Comparison of ENCODE assay signal across 12 cellular contexts in the genomic region with DNA sequence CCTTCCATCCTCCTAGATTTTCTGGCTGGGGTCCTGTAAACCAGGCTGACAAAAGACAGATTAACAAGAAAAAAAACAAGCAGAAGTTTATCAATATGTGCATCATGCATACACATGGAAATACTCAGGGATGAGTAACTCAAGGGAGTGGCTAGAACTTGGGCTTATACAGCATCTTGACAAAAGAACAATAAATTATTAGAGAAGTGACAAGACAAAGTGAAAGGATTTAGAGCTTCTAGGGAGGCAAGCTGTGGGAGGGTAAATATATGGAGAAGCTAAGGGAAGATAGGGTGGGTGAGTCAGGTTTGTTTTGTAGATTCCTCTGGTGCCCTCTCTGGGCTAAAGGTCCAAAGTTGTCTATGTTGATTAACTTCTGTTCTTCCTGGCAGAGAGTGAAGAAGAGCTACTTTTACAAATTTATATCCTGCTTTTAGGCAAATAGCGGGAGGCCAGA. TPM values are rescaled to one million over a fixed set of nuclear protein-coding genes. Genes with fewer than 3 reads are reported as not detected.
A peak's percentile ranks its signal among the peaks of the same experiment; 100 is the strongest.
DNase-seq lines count a peak whose midpoint lies in the region; ATAC-seq and TF ChIP-seq lines count a peak whose summit lies in the region.
"Had no signal": no experiment of that assay in that cellular context is flagged by ENCODE, and none has a peak within 500 bp of the region (broad histone marks: within the 10 kb centered on the region; RNA-seq: fewer than 3 reads in every experiment).

No MANE protein-coding gene starts in this region.

- H3K27ac ChIP-seq in ACC112 (ENCODE audit: low read depth, low read length) (peak overlapping the region; percentile 22; the same call in 1 of the 2 replicates), right atrium auricular region (peak overlapping the region; percentile 47 to 68)

- no peak overlapping the region for H2AFZ ChIP-seq in ACC112 (ENCODE audit: low read length, unreplicated experiment)

- no peak overlapping the region for H3K9ac ChIP-seq in adipocyte (ENCODE audit: low read length)

- ATAC-seq in GM18517 (IDR thresholded peaks at IDR 0.05; ENCODE audit: unreplicated experiment): no peak
- no peak for ATAC-seq in GM18858 (IDR thresholded peaks at IDR 0.05; ENCODE audit: unreplicated experiment)
- ATAC-seq in GM21619 (IDR thresholded peaks at IDR 0.05; ENCODE audit: unreplicated experiment): no peak

- H3K79me2 ChIP-seq in ACC112 (ENCODE audit: control insufficient read depth, insufficient read depth, low read length, unreplicated experiment): no peaks in the 10 kb centered on the region

- no peaks in the 10 kb centered on the region for H3K9me3 ChIP-seq in adipocyte (ENCODE audit: control insufficient read depth, low read length)
- no peaks in the 10 kb centered on the region for H3K9me3 ChIP-seq in right atrium auricular region

- peaks cover 25% of the 10 kb centered on the region for H3K4me1 ChIP-seq in ACC112 (ENCODE audit: control insufficient read depth, insufficient read depth, low read length, unreplicated experiment)
- peaks cover 12% of the 10 kb centered on the region for H3K4me1 ChIP-seq in adipocyte (ENCODE audit: control insufficient read depth, insufficient read depth, low read length)
- H3K4me1 ChIP-seq in right atrium auricular region: peaks cover 0 to 9% of the 10 kb centered on the region in 2 donors

- H3K27me3 ChIP-seq in ACC112 (ENCODE audit: insufficient read depth, low read length): peaks cover 3% of the 10 kb centered on the region; the same call in 1 of the 2 replicates
- peaks cover 3% of the 10 kb centered on the region for H3K27me3 ChIP-seq in adipocyte (replicated peaks; ENCODE audit: control insufficient read depth, insufficient read depth, low read length)
- no peaks in the 10 kb centered on the region for H3K27me3 ChIP-seq in right atrium auricular region

- TF ChIP-seq CTCF in right atrium auricular region (IDR thresholded peaks at IDR 0.05): no peak

- DNase-seq in HPDE6-E6E7 (ENCODE audit: extremely low spot score) (peak; percentile 23), adipocyte (ENCODE audit: low read depth) (peak; percentile 6), right atrium auricular region (ENCODE audit: low spot score) (no peak), NCI-H187 treated with DMSO at 0.1 percent for 48 hours (lab: John Stamatoyannopoulos, UW) (no peak)
- DNase-seq: activated CD4-positive, CD25-positive, alpha-beta regulatory T cell; SHP77; stimulated activated CD8-positive, alpha-beta memory T cell treated with anti-CD3 and anti-CD28 coated beads, Interleukin-4, amount 100 ng/mL, for 48 hours had no signal

- H3K36me3 ChIP-seq in ACC112 (ENCODE audit: insufficient read depth, low read length) (no peaks in the 10 kb centered on the region), adipocyte (ENCODE audit: control insufficient read depth, insufficient read depth, low read length, severe bottlenecking) (no peaks in the 10 kb centered on the region), right atrium auricular region (no peaks in the 10 kb centered on the region)

- H3K4me3 ChIP-seq in ACC112 (ENCODE audit: low read depth, low read length) (no peak overlapping the region), adipocyte (ENCODE audit: low read length) (no peak overlapping the region), right atrium auricular region (no peak overlapping the region)
- H3K4me3 ChIP-seq: smooth muscle cell had no signal

RNA-seq across cellular contexts. Expression of gene NDRG4, which starts 48.0 kb away (rescaled TPM):
- total RNA-seq in right atrium auricular region: 100 to 1,000 TPM; 163 to 238 TPM

RNA-seq across cellular contexts. Expression of gene GINS3, which starts 59.7 kb away (rescaled TPM):
- 1 to 10 TPM; 5.8 to 7.1 TPM for total RNA-seq in right atrium auricular region

Comparison
In these comparisons a context has a peak if more than half of its experiments do, and no peak if none do; other contexts are left out.
1. DNase-seq: peak in HPDE6-E6E7 (single experiment) and adipocyte (single experiment); none in right atrium auricular region (single experiment) and NCI-H187 treated with DMSO at 0.1 percent for 48 hours (single experiment).